ENCODE assay signal across 1 cellular context in the genomic region with DNA sequence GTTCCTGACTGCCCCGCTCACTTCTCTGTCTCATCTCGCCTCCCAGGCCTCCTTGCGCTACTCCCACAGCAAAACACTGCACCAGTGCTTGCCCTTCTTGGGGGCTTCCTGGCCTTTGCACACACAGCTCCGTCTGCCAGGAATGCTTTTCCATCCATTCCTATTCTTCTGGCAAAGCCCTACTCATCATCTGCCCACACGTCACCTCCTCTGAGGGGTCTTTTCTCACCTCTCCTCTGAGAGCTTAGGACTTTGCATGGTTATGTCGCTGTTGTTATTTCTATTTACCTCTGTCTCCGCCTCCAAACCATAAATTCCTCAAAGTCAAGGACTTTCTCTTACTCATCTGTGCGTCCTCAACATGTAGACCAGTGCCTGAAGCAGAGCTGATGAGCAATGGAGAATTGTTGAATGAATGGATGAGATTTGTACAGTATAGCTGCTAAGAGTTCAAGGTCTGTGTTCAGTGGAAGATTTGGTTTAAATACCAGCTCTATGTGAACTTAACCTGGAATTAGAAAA.
TF ChIP-seq lines count a peak whose summit lies in the region.

No MANE protein-coding gene starts in this region.

TF ChIP-seq in K562, 482 proteins besides CTCF, POLR2A, EP300 and RAD21 (continued from another document):
- TF ChIP-seq, protein P1, sequence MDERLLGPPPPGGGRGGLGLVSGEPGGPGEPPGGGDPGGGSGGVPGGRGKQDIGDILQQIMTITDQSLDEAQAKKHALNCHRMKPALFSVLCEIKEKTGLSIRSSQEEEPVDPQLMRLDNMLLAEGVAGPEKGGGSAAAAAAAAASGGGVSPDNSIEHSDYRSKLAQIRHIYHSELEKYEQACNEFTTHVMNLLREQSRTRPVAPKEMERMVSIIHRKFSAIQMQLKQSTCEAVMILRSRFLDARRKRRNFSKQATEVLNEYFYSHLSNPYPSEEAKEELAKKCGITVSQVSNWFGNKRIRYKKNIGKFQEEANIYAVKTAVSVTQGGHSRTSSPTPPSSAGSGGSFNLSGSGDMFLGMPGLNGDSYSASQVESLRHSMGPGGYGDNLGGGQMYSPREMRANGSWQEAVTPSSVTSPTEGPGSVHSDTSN (CRISPR knock-in tag; IDR thresholded peaks at IDR 0.05; ENCODE audit: low read depth) = no peak
- TF ChIP-seq, protein P1 (tag; conservative IDR thresholded peaks at IDR 0.05; ENCODE audit: low read depth) = peak; percentile 84
- TF ChIP-seq MEIS2 (IDR thresholded peaks at IDR 0.05; ENCODE audit: partially characterized antibody) = peak; percentile 78
- peak; percentile 45; the same call in 1 of the 2 replicates for TF ChIP-seq GATAD2A (IDR thresholded peaks at IDR 0.05)
- no peak for TF ChIP-seq ZBTB9 (CRISPR knock-in tag; IDR thresholded peaks at IDR 0.05)
